1 cellular context compared by ENCODE assay signal in genomic region chr6:158847786-158848185, GRCh38.
TF ChIP-seq lines count a peak whose summit lies in the region.

No MANE protein-coding gene starts in this region.

TF ChIP-seq in HepG2, 621 proteins besides CTCF, POLR2A, EP300 and RAD21:
- no peak for TF ChIP-seq CCDC6 (CRISPR knock-in tag; IDR thresholded peaks at IDR 0.05)
- no peak for TF ChIP-seq CBX5 (CRISPR knock-in tag; IDR thresholded peaks at IDR 0.05; ENCODE audit: borderline replicate concordance)
- TF ChIP-seq GATAD2A (CRISPR knock-in tag; IDR thresholded peaks at IDR 0.05) = no peak
- no peak for TF ChIP-seq KMT2B (CRISPR knock-in tag; IDR thresholded peaks at IDR 0.05)
- no peak for TF ChIP-seq GLI4 (CRISPR knock-in tag; IDR thresholded peaks at IDR 0.05; ENCODE audit: borderline replicate concordance)
- TF ChIP-seq ZNF264 (CRISPR knock-in tag; IDR thresholded peaks at IDR 0.05) = no peak
- TF ChIP-seq KLF15 (CRISPR knock-in tag; IDR thresholded peaks at IDR 0.05; ENCODE audit: borderline replicate concordance) = no peak
- no peak for TF ChIP-seq HOXD1 (CRISPR knock-in tag; IDR thresholded peaks at IDR 0.05)
- no peak for TF ChIP-seq ZNF275 (CRISPR knock-in tag; IDR thresholded peaks at IDR 0.05; ENCODE audit: borderline replicate concordance)
- no peak for TF ChIP-seq IRF1 (CRISPR knock-in tag; IDR thresholded peaks at IDR 0.05; ENCODE audit: low read depth)
- no peak for TF ChIP-seq ZC3H13 (CRISPR knock-in tag; IDR thresholded peaks at IDR 0.05)
- no peak for TF ChIP-seq ESRRA (CRISPR knock-in tag; IDR thresholded peaks at IDR 0.05; ENCODE audit: low read depth)
- TF ChIP-seq GRHL1 (CRISPR knock-in tag; conservative IDR thresholded peaks at IDR 0.05) = no peak
- no peak for TF ChIP-seq FOXJ3 (CRISPR knock-in tag; IDR thresholded peaks at IDR 0.05; ENCODE audit: borderline replicate concordance)
TF ChIP-seq in HepG2: peak in this region for 0.
